In genomic region chr3:127753338-127753737, GRCh38 we compare ENCODE assay signal across 14 cellular contexts.
"Had no signal": no experiment of that assay in that cellular context is flagged by ENCODE, and none has a peak within 500 bp of the region (broad histone marks: within the 10 kb centered on the region; RNA-seq: fewer than 3 reads in every experiment).

No MANE protein-coding gene starts in this region.

- H3K4me3 Mint-ChIP-seq: activated CD4-positive, alpha-beta T cell treated with anti-CD3 and anti-CD28 coated beads, Interleukin-2, amount 10 ng/mL, durations not matched to agents 7 days and 5 days; neural crest cell had no signal

- H3K27ac Mint-ChIP-seq: activated CD4-positive, alpha-beta T cell treated with anti-CD3 and anti-CD28 coated beads, Interleukin-2, amount 10 ng/mL, durations not matched to agents 7 days and 5 days had no signal

- H3K4me3 ChIP-seq: gastroesophageal sphincter, heart right ventricle, lower lobe of right lung, transverse colon, vagina had no signal

- DNase-seq: activated CD4-positive, alpha-beta T cell treated with anti-CD3 and anti-CD28 coated beads, Interleukin-2, amount 10 ng/mL, durations not matched to agents 7 days and 5 days; activated CD8-positive, alpha-beta memory T cell treated with anti-CD3 and anti-CD28 coated beads for 24 hours; activated naive CD4-positive, alpha-beta T cell; anterior cingulate cortex; brain microvascular endothelial cell; dermis blood vessel endothelial cell; heart right ventricle; T-helper 2 cell; transverse colon had no signal

- H3K9me3 ChIP-seq: gastroesophageal sphincter, heart right ventricle, lower lobe of right lung, transverse colon, vagina had no signal

- H3K36me3 ChIP-seq: brain microvascular endothelial cell, gastroesophageal sphincter, lower lobe of right lung, transverse colon, vagina had no signal

- H3K9me3 Mint-ChIP-seq: activated CD4-positive, alpha-beta T cell treated with anti-CD3 and anti-CD28 coated beads, Interleukin-2, amount 10 ng/mL, durations not matched to agents 7 days and 5 days; neural crest cell; stimulated activated effector memory CD8-positive, alpha-beta T cell treated with anti-CD3 and anti-CD28 coated beads, Interleukin-12 subunit alpha, Interleukin-12 subunit beta, amount 100 ng/mL, for 72 hours had no signal

- H3K27ac ChIP-seq: brain microvascular endothelial cell, gastroesophageal sphincter, lower lobe of right lung, vagina had no signal

- H3K27me3 ChIP-seq: brain microvascular endothelial cell, gastroesophageal sphincter, heart right ventricle, transverse colon, vagina had no signal

- ATAC-seq: stimulated activated effector memory CD8-positive, alpha-beta T cell treated with anti-CD3 and anti-CD28 coated beads, Interleukin-12 subunit alpha, Interleukin-12 subunit beta, amount 100 ng/mL, for 72 hours had no signal
